Comparison of ENCODE assay signal across 2 cellular contexts in genomic region chr14:97177635-97178034, GRCh38.
TF ChIP-seq lines count a peak whose summit lies in the region.

No MANE protein-coding gene starts in this region.

TF ChIP-seq in HCT116, 20 proteins besides CTCF, POLR2A, EP300 and RAD21 (continued from another document):
- TF ChIP-seq CBX3 (IDR thresholded peaks at IDR 0.05; ENCODE audit: low read depth) (no peak), EZH2 (IDR thresholded peaks at IDR 0.05) (no peak), MAX (IDR thresholded peaks at IDR 0.05) (no peak), REST (IDR thresholded peaks at IDR 0.05; ENCODE audit: low read depth) (no peak)

TF ChIP-seq in GM23338, 12 proteins besides CTCF, POLR2A, EP300 and RAD21 (continued from another document):
- TF ChIP-seq JUNB (IDR thresholded peaks at IDR 0.05; ENCODE audit: unreplicated experiment) = no peak
- TF ChIP-seq ZNF331 (CRISPR knock-in tag; IDR thresholded peaks at IDR 0.05; ENCODE audit: low read depth) = no peak
- no peak for TF ChIP-seq STAT1 (IDR thresholded peaks at IDR 0.05; ENCODE audit: unreplicated experiment)
- TF ChIP-seq EZH2phosphoT487 (IDR thresholded peaks at IDR 0.05; ENCODE audit: unreplicated experiment) = no peak
- no peak for TF ChIP-seq CREB1 (CRISPR knock-in tag; IDR thresholded peaks at IDR 0.05; ENCODE audit: low read depth)
- no peak for TF ChIP-seq REST (IDR thresholded peaks at IDR 0.05; ENCODE audit: unreplicated experiment)
- TF ChIP-seq ZNF114 (CRISPR knock-in tag; IDR thresholded peaks at IDR 0.05) = no peak
- TF ChIP-seq ZNF462 (CRISPR knock-in tag; IDR thresholded peaks at IDR 0.05) = no peak
- TF ChIP-seq POLR2AphosphoS5 (IDR thresholded peaks at IDR 0.05; ENCODE audit: low read depth) = no peak
- no peak for TF ChIP-seq ETS1 (IDR thresholded peaks at IDR 0.05)
- TF ChIP-seq NANOG (IDR thresholded peaks at IDR 0.05; ENCODE audit: borderline replicate concordance) = no peak
